ENCODE assay signal across 1 cellular context in the genomic region with DNA sequence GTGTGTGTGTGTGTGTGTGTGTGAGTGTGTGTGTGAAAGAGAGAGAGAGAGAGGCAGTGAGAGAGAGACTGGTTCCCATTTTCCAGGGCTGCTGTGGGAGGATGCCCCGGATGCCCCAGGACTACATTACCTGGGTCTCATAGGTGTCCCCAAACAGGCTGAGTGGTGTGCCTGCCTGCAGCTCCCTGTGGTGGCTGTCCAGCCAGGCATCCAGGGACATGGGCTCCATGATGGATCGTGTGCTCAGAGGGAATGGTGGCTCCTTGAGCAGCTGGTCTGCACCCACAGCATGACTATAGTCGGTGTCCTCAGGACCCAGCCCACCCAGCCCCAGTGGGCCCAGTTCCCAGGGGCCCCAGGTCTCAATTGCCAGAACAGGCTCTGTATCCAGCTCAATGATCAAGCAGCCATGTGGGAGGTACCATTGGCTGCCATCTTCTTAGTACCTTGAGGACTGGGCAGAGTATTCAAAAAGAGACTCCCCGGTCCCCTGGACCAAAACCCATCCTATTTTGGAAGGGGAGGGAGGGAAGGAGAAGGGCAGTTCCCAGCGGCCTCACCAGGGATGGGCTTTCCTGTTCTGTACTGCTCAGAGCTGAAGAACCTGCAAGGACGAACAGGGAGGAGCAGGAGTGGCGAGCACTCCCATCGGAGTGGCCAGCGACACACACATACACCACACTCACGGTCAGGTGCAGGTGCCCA.
TF ChIP-seq lines count a peak whose summit lies in the region.

No MANE protein-coding gene starts in this region.

TF ChIP-seq in HepG2, 621 proteins besides CTCF, POLR2A, EP300 and RAD21:
- peak; percentile 18; the same call in 1 of the 2 replicates for TF ChIP-seq ZFP91 (CRISPR knock-in tag; IDR thresholded peaks at IDR 0.05; ENCODE audit: borderline replicate concordance)
- TF ChIP-seq RORA (CRISPR knock-in tag; IDR thresholded peaks at IDR 0.05), result no peak
- 0 out of 2 replicates have a peak, but pooled peaks have one; percentile 22 for TF ChIP-seq POLR2G (IDR thresholded peaks at IDR 0.05; ENCODE audit: low read depth, low read length)
- TF ChIP-seq ZNF432 (CRISPR knock-in tag; IDR thresholded peaks at IDR 0.05; ENCODE audit: borderline replicate concordance), result no peak
- no peak for TF ChIP-seq ZNF784 (CRISPR knock-in tag; IDR thresholded peaks at IDR 0.05; ENCODE audit: borderline replicate concordance)
- no peak for TF ChIP-seq ZNF331 (CRISPR knock-in tag; IDR thresholded peaks at IDR 0.05)
- no peak for TF ChIP-seq TRAFD1 (CRISPR knock-in tag; IDR thresholded peaks at IDR 0.05; ENCODE audit: borderline replicate concordance)
- no peak for TF ChIP-seq ZNF207 (IDR thresholded peaks at IDR 0.05; ENCODE audit: borderline replicate concordance)
- no peak for TF ChIP-seq KMT2B (CRISPR knock-in tag; IDR thresholded peaks at IDR 0.05)
- no peak for TF ChIP-seq EHMT2 (IDR thresholded peaks at IDR 0.05; ENCODE audit: borderline replicate concordance, low read depth, low read length)
- no peak for TF ChIP-seq ZNF549 (CRISPR knock-in tag; IDR thresholded peaks at IDR 0.05)
- TF ChIP-seq ZNF781 (CRISPR knock-in tag; IDR thresholded peaks at IDR 0.05; ENCODE audit: borderline replicate concordance, not compliant biosample characterization), result peak; percentile 5
- TF ChIP-seq NFYC (CRISPR knock-in tag; IDR thresholded peaks at IDR 0.05), result no peak
